ENCODE assay signal across 18 cellular contexts in the genomic region with DNA sequence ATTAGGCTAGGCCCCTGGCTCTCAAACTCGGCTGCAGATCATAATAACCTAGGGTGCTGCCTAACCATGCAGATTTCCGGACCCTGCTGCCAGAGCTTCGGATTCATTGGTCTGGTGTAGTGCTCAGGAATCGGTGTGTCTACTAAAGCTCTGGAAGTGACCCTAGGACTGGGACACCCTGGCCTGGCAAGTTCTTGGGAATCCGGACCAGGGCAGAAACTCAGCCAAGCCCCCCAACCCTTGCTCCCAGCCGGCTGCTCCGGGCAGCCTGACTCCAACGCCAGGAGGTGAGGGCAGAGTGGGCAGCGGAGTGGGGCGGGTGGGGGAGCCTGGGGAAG. TPM values are rescaled to one million over a fixed set of nuclear protein-coding genes. Genes with fewer than 3 reads are reported as not detected.
DNase-seq lines count a peak whose midpoint lies in the region; ATAC-seq, FAIRE-seq and TF ChIP-seq lines count a peak whose summit lies in the region.
"Had no signal": no experiment of that assay in that cellular context is flagged by ENCODE, and none has a peak within 500 bp of the region (broad histone marks: within the 10 kb centered on the region; RNA-seq: fewer than 3 reads in every experiment).

No MANE protein-coding gene starts in this region.

- H3K27me3 Mint-ChIP-seq in CD8-positive, alpha-beta memory T cell: peaks cover 36 to 61% of the 10 kb centered on the region in 2 donors
- peaks cover 45 to 54% of the 10 kb centered on the region in 2 donors for H3K27me3 Mint-ChIP-seq in T-cell

- no peak for TF ChIP-seq CTCF in kidney (IDR thresholded peaks at IDR 0.05; ENCODE audit: borderline replicate concordance, extremely low read depth, insufficient read depth)

- peaks cover 0 to 9% (median 0%) of the 10 kb centered on the region in 3 donors for H3K36me3 Mint-ChIP-seq in CD8-positive, alpha-beta memory T cell
- H3K36me3 Mint-ChIP-seq in T-cell: no peaks in the 10 kb centered on the region

- CTCF ChIA-PET in CD8-positive, alpha-beta memory T cell (lab: Charles Lee): no interaction called here
- CTCF ChIA-PET in T-cell (lab: Charles Lee): no interaction called here

- H3K27me3 ChIP-seq in CD8-positive, alpha-beta memory T cell (ENCODE audit: insufficient read depth, low read length, poor library complexity, severe bottlenecking): peaks cover 23% of the 10 kb centered on the region

- H3K9ac ChIP-seq in kidney (ENCODE audit: low read length in 2 of 2): no peak overlapping the region

- H3K4me1 Mint-ChIP-seq in CD8-positive, alpha-beta memory T cell: peaks cover 5 to 7% (median 7%) of the 10 kb centered on the region in 3 donors
- peaks cover 6 to 8% (median 7%) of the 10 kb centered on the region in 3 donors for H3K4me1 Mint-ChIP-seq in T-cell

- no peak for FAIRE-seq in kidney (lab: Jason Lieb, UNC)
- FAIRE-seq: colon had no signal

- H3K4me3 ChIP-seq in CD8-positive, alpha-beta memory T cell (ENCODE audit: low read length): no peak overlapping the region
- no peak overlapping the region for H3K4me3 ChIP-seq in kidney (ENCODE audit: low read length in 2 of 2)

- POLR2A ChIA-PET in CD8-positive, alpha-beta memory T cell (lab: Charles Lee): no interaction called here
- POLR2A ChIA-PET in T-cell (lab: Charles Lee): no interaction called here

- peak overlapping the region in 5 of 7 donors; percentile 1 to 57 (median 16) for H3K4me3 Mint-ChIP-seq in CD8-positive, alpha-beta memory T cell
- peak overlapping the region in 2 of 3 donors; percentile 14 to 28 for H3K4me3 Mint-ChIP-seq in T-cell

- H3K27ac Mint-ChIP-seq in CD8-positive, alpha-beta memory T cell: peak overlapping the region in 1 of 8 donors; percentile 0
- H3K27ac Mint-ChIP-seq in T-cell: no peak overlapping the region
- H3K27ac Mint-ChIP-seq: activated naive CD4-positive, alpha-beta T cell treated with anti-CD3 and anti-CD28 coated beads, Interleukin-2, amount 50 U/mL, for 24 hours had no signal

- no peak overlapping the region for H3K27ac ChIP-seq in CD8-positive, alpha-beta memory T cell (ENCODE audit: low read depth, low read length)
- no peak overlapping the region for H3K27ac ChIP-seq in kidney (ENCODE audit: low read depth in 2 of 2, low read length in 2 of 2)
- H3K27ac ChIP-seq: prostate gland, upper lobe of left lung had no signal

- H3K4me1 ChIP-seq in CD8-positive, alpha-beta memory T cell (ENCODE audit: insufficient read depth, low read length): no peaks in the 10 kb centered on the region
- no peaks in the 10 kb centered on the region for H3K4me1 ChIP-seq in kidney (ENCODE audit: control insufficient read depth in 1 of 2, insufficient read depth in 1 of 2, low read depth in 1 of 2, low read length in 2 of 2)
- H3K4me1 ChIP-seq: prostate gland had no signal

- peaks cover 5 to 22% (median 11%) of the 10 kb centered on the region in 5 donors for H3K9me3 Mint-ChIP-seq in CD8-positive, alpha-beta memory T cell
- peaks cover 0 to 10% (median 6%) of the 10 kb centered on the region in 3 donors for H3K9me3 Mint-ChIP-seq in T-cell
- H3K9me3 Mint-ChIP-seq: activated naive CD4-positive, alpha-beta T cell treated with anti-CD3 and anti-CD28 coated beads, Interleukin-2, amount 50 U/mL, for 24 hours had no signal

- ATAC-seq in T-cell (replicated peaks in 1 of 4): no peak
- ATAC-seq: esophagus mucosa, SK-N-SH treated with all-trans-retinoic acid at 6 μM for 48 hours had no signal

- H3K9me3 ChIP-seq in CD8-positive, alpha-beta memory T cell (ENCODE audit: low read length): no peaks in the 10 kb centered on the region
- H3K9me3 ChIP-seq in kidney (ENCODE audit: control insufficient read depth in 1 of 2, low read length in 2 of 2): no peaks in the 10 kb centered on the region
- H3K9me3 ChIP-seq: prostate gland had no signal

- DNase-seq in CD8-positive, alpha-beta memory T cell: no peak
- DNase-seq in T-cell (no peak), kidney (peak; percentile 60), posterior vena cava (ENCODE audit: low spot score) (peak; percentile 64), DMS153 (lab: John Stamatoyannopoulos, UW) (no peak), NCI-H2196 treated with DMSO at 0.1 percent for 48 hours (lab: John Stamatoyannopoulos, UW; ENCODE audit: unreplicated experiment) (no peak), NCI-H1417 (lab: John Stamatoyannopoulos, UW) (no peak), NCI-H2171 treated with DMSO at 0.1 percent for 48 hours (lab: John Stamatoyannopoulos, UW) (no peak)
- DNase-seq: activated CD8-positive, alpha-beta memory T cell treated with anti-CD3 and anti-CD28 coated beads, Interleukin-2, amount 50 U/mL, for 4 hours; DMS79 treated with DMSO at 0.1 percent for 48 hours; mammary epithelial cell; stimulated activated CD4-positive, alpha-beta T cell treated with anti-CD3 and anti-CD28 coated beads, Interleukin-1b, Interleukin-23, amount 100 ng/mL, for 48 hours had no signal

- intact Hi-C loops in kidney (cut with DNase I) (no loop called here), posterior vena cava (cut with DNase I) (no loop called here)

- H3K36me3 ChIP-seq in CD8-positive, alpha-beta memory T cell (ENCODE audit: insufficient read depth, low read length): no peaks in the 10 kb centered on the region
- H3K36me3 ChIP-seq in kidney (ENCODE audit: control insufficient read depth in 1 of 2, insufficient read depth in 2 of 2, low read length in 2 of 2): no peaks in the 10 kb centered on the region
- H3K36me3 ChIP-seq: prostate gland, upper lobe of left lung had no signal

RNA-seq across cellular contexts. Expression of a gene that starts 23.0 kb away (rescaled TPM):
- not detected for total RNA-seq in CD8-positive, alpha-beta memory T cell
- polyA plus RNA-seq in CD8-positive, alpha-beta memory T cell: not detected
- under 1 TPM in 1 of 5 donors, not detected in 4; 0.06 TPM for total RNA-seq in T-cell
- total RNA-seq in kidney: 0.22 TPM
- 0.49 TPM for polyA plus RNA-seq in kidney (ENCODE audit: insufficient read depth, low read depth, low replicate concordance)
- not detected for total RNA-seq in posterior vena cava
- total RNA-seq: mammary epithelial cell had no signal
- polyA plus RNA-seq: mammary epithelial cell had no signal

RNA-seq across cellular contexts. Expression of a gene that starts 50.3 kb away (rescaled TPM):
- not detected for total RNA-seq in CD8-positive, alpha-beta memory T cell
- not detected for polyA plus RNA-seq in CD8-positive, alpha-beta memory T cell
- 10 to 100 TPM in 3 of 5 donors, not detected in 2; 27.0 to 34.4 (median 32.6) TPM for total RNA-seq in T-cell
- 54.0 TPM for total RNA-seq in kidney
- polyA plus RNA-seq in kidney (ENCODE audit: insufficient read depth, low read depth, low replicate concordance): not detected
- total RNA-seq in posterior vena cava: 100 to 1,000 TPM in 1 of 2 donors, 10 to 100 TPM in 1; 95.0 to 102 TPM
- total RNA-seq: mammary epithelial cell, prostate gland had no signal
- polyA plus RNA-seq: mammary epithelial cell had no signal

RNA-seq across cellular contexts. Expression of a gene that starts 59.0 kb away (rescaled TPM):
- not detected for total RNA-seq in CD8-positive, alpha-beta memory T cell
- not detected for polyA plus RNA-seq in CD8-positive, alpha-beta memory T cell
- total RNA-seq in T-cell: not detected
- not detected for total RNA-seq in kidney
- not detected for polyA plus RNA-seq in kidney (ENCODE audit: insufficient read depth, low read depth, low replicate concordance)
- total RNA-seq in posterior vena cava: not detected
- total RNA-seq: esophagus mucosa, mammary epithelial cell, prostate gland, upper lobe of left lung had no signal
- polyA plus RNA-seq: mammary epithelial cell had no signal

Comparison
In these comparisons a context has a peak if more than half of its experiments do, and no peak if none do; other contexts are left out.
1. DNase-seq: peak in kidney (single experiment) and posterior vena cava (single experiment); none in CD8-positive, alpha-beta memory T cell (0 of 5), T-cell (0 of 34), DMS153 (single experiment), NCI-H2196 treated with DMSO at 0.1 percent for 48 hours (single experiment), NCI-H1417 (0 of 3) and NCI-H2171 treated with DMSO at 0.1 percent for 48 hours (single experiment).